11 cellular contexts compared by ENCODE assay signal in genomic region chr1:170067253-170067819, GRCh38. TPM values are rescaled to one million over a fixed set of nuclear protein-coding genes. Genes with fewer than 3 reads are reported as not detected.
A peak's percentile ranks its signal among the peaks of the same experiment; 100 is the strongest.
DNase-seq lines count a peak whose midpoint lies in the region; ATAC-seq and TF ChIP-seq lines count a peak whose summit lies in the region.
"Had no signal": no experiment of that assay in that cellular context is flagged by ENCODE, and none has a peak within 500 bp of the region (broad histone marks: within the 10 kb centered on the region; RNA-seq: fewer than 3 reads in every experiment).

No MANE protein-coding gene starts in this region.

- H3K36me3 ChIP-seq in ascending aorta: no peaks in the 10 kb centered on the region

- H3K9me3 ChIP-seq in right cardiac atrium (ENCODE audit: control insufficient read depth, low read length) (no peaks in the 10 kb centered on the region), ascending aorta (no peaks in the 10 kb centered on the region)

- peak overlapping the region; percentile 60 for H3K4me3 ChIP-seq in GM12865 (ENCODE audit: low read depth, low read length)
- no peak overlapping the region for H3K4me3 ChIP-seq in right cardiac atrium (ENCODE audit: low read length)
- no peak overlapping the region for H3K4me3 ChIP-seq in ascending aorta
- H3K4me3 ChIP-seq: coronary artery had no signal

- 57% methylated on average over 3 of the region's 3 CpGs for WGBS in right cardiac atrium

- H3K27ac ChIP-seq in right cardiac atrium (ENCODE audit: low read length) (no peak overlapping the region), ascending aorta (no peak overlapping the region)
- H3K27ac ChIP-seq: coronary artery had no signal

- H3K27me3 ChIP-seq in right cardiac atrium (ENCODE audit: control insufficient read depth, insufficient read depth): no peaks in the 10 kb centered on the region
- no peaks in the 10 kb centered on the region for H3K27me3 ChIP-seq in ascending aorta

- peak; percentile 13 for DNase-seq in GM12865 (ENCODE audit: low read depth)
- peak; percentile 11 for DNase-seq in NCI-H69 (lab: John Stamatoyannopoulos, UW)
- DNase-seq in right cardiac atrium: no peak
- no peak for DNase-seq in ascending aorta (ENCODE audit: low spot score in 2 of 2)
- DNase-seq: activated CD4-positive, alpha-beta T cell treated with anti-CD3 and anti-CD28 coated beads for 1 hour; NCI-H510A treated with DMSO at 0.1 percent for 48 hours had no signal

- ATAC-seq in GM21381 (IDR thresholded peaks at IDR 0.05; ENCODE audit: unreplicated experiment) (peak; percentile 38), right cardiac atrium (peak; percentile 40 to 55), HG03175 (IDR thresholded peaks at IDR 0.05; ENCODE audit: unreplicated experiment) (no peak), HG03571 (IDR thresholded peaks at IDR 0.05; ENCODE audit: unreplicated experiment) (no peak), GM21515 (IDR thresholded peaks at IDR 0.05; ENCODE audit: unreplicated experiment) (no peak)

- intact Hi-C loops in right cardiac atrium (cut with DNase I) (no loop called here), ascending aorta (cut with DNase I) (no loop called here)

- H3K4me1 ChIP-seq in right cardiac atrium (ENCODE audit: control insufficient read depth, insufficient read depth, low read length) (peaks cover 2% of the 10 kb centered on the region), ascending aorta (no peaks in the 10 kb centered on the region)

- TF ChIP-seq CTCF in GM12865 (IDR thresholded peaks at IDR 0.05; ENCODE audit: insufficient read depth, low read depth, low read length, missing control alignments) (no peak), ascending aorta (IDR thresholded peaks at IDR 0.05) (no peak)

RNA-seq across cellular contexts. Expression of gene KIFAP3, which starts 7.2 kb away (rescaled TPM):
- total RNA-seq in right cardiac atrium (10 to 100 TPM; 50.1 to 68.2 (median 56.1) TPM), ascending aorta (12.6 TPM)
- 25.6 TPM for polyA plus RNA-seq in right cardiac atrium

Comparison
In these comparisons a context has a peak if more than half of its experiments do, and no peak if none do; other contexts are left out.
1. DNase-seq: peak in GM12865 (single experiment) and NCI-H69 (single experiment); none in right cardiac atrium (0 of 3) and ascending aorta (0 of 2).
2. ATAC-seq: peak in GM21381 (single experiment) and right cardiac atrium (2 of 2); none in HG03175 (single experiment), HG03571 (single experiment) and GM21515 (single experiment).